18 cellular contexts compared by ENCODE assay signal in the genomic region with DNA sequence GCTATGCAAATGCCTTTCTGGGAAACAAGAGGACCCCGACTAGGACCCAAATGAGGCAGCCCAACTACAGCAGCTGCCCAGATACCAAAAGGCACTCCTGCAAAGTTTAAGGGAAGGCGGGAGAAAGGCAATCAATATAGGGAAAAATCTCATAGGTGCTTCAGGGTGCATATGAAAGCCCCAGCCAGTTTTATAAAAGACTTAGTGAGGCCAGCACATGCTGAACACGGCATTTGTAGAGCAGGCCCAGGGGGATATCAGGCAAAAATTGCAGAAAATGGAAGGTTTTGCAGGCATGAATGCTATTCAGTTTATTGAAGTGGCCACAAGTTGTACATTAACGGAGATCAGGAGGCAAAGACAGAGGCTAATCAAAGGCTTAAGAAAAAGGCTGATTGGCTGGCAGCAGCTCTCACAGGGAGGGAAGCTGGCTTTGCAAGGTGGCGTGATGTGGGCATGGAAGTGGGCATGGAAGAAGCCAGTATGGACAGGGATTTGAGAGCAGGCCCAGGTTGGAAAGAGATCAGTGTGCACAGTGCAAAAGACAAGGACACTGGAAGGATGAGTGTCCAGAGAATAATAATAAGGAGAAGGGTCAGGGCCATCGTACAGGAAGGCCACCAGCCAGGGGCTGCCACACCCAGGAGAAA. TPM values are rescaled to one million over a fixed set of nuclear protein-coding genes. Genes with fewer than 3 reads are reported as not detected.
DNase-seq lines count a peak whose midpoint lies in the region; ATAC-seq and TF ChIP-seq lines count a peak whose summit lies in the region.
"Had no signal": no experiment of that assay in that cellular context is flagged by ENCODE, and none has a peak within 500 bp of the region (broad histone marks: within the 10 kb centered on the region; RNA-seq: fewer than 3 reads in every experiment).

No MANE protein-coding gene starts in this region.

- H3K9me3 ChIP-seq in hepatocyte (ENCODE audit: low read depth) (no peaks in the 10 kb centered on the region), neural progenitor cell (ENCODE audit: low read depth) (no peaks in the 10 kb centered on the region)
- H3K9me3 ChIP-seq: vagina had no signal

- no peaks in the 10 kb centered on the region for H3K9me2 ChIP-seq in hepatocyte (replicated peaks; ENCODE audit: insufficient read depth)

- peak overlapping the region; percentile 67 for H3K4me2 ChIP-seq in hepatocyte
- peak overlapping the region; percentile 67 for H3K4me2 ChIP-seq in neural progenitor cell

- DNase-seq in hepatocyte (ENCODE audit: low spot score) = no peak
- peak; percentile 2 for DNase-seq in neural progenitor cell (ENCODE audit: low spot score)
- no peak for DNase-seq in GM13977 (ENCODE audit: low spot score)
- DNase-seq in GM10248 (ENCODE audit: extremely low spot score) = no peak
- DNase-seq in activated naive CD4-positive, alpha-beta T cell treated with anti-CD3 and anti-CD28 coated beads, Interleukin-2, amount 50 U/mL, for 72 hours (ENCODE audit: low spot score in 2 of 2) = no peak
- DNase-seq in amniotic stem cell (lab: John Stamatoyannopoulos, UW) = no peak
- DNase-seq: activated CD4-positive, alpha-beta T cell treated with anti-CD3 and anti-CD28 coated beads, Interleukin-2, amount 50 U/mL, for 48 hours; activated gamma-delta T cell treated with Interleukin-2 at 50 U/mL for 16 hours; immature natural killer cell; NCI-H1092; NCI-H446 had no signal

- no peak overlapping the region for H3K4me3 Mint-ChIP-seq in neural progenitor cell
- H3K4me3 Mint-ChIP-seq: immature natural killer cell; natural killer cell treated with Interleukin-12 subunit alpha and Interleukin-12 subunit beta and Interleukin-15 and Interleukin-18, amount 100 ng/mL, for 72 hours; T-helper 2 cell treated with Interferon-gamma antibody and Interleukin-4, amounts not matched to agents 5 μg/mL and 100 μg/mL, for 36 hours had no signal

- H3K9me3 Mint-ChIP-seq in neural progenitor cell = peaks cover 2% of the 10 kb centered on the region
- H3K9me3 Mint-ChIP-seq in activated naive CD4-positive, alpha-beta T cell treated with anti-CD3 and anti-CD28 coated beads, Interleukin-2, amount 50 U/mL, for 72 hours = peaks cover 0 to 4% of the 10 kb centered on the region in 2 donors
- H3K9me3 Mint-ChIP-seq: T-helper 2 cell treated with Interferon-gamma antibody and Interleukin-4, amounts not matched to agents 5 μg/mL and 100 μg/mL, for 36 hours had no signal

- no peaks in the 10 kb centered on the region for H3K27me3 Mint-ChIP-seq in neural progenitor cell (ENCODE audit: insufficient read depth, low read depth)
- H3K27me3 Mint-ChIP-seq: natural killer cell treated with Interleukin-12 subunit alpha and Interleukin-12 subunit beta and Interleukin-15 and Interleukin-18, amount 100 ng/mL, for 72 hours had no signal

- peaks cover 16% of the 10 kb centered on the region for H3F3A ChIP-seq in neural progenitor cell (ENCODE audit: low read depth)

- H3K4me1 ChIP-seq in hepatocyte (ENCODE audit: insufficient read depth) (peaks cover 17% of the 10 kb centered on the region), neural progenitor cell (peaks cover 15% of the 10 kb centered on the region)
- H3K4me1 ChIP-seq: vagina had no signal

- 71% methylated on average over 6 of the region's 6 CpGs for WGBS in hepatocyte (ENCODE audit: low lambda C conversion rate, missing lambda C conversion rate)

- H3K36me3 ChIP-seq in hepatocyte (replicated peaks; ENCODE audit: insufficient read depth, low read depth) (no peaks in the 10 kb centered on the region), neural progenitor cell (no peaks in the 10 kb centered on the region)
- H3K36me3 ChIP-seq: vagina had no signal

- no peaks in the 10 kb centered on the region for H3K27me3 ChIP-seq in hepatocyte
- H3K27me3 ChIP-seq in neural progenitor cell = no peaks in the 10 kb centered on the region
- H3K27me3 ChIP-seq: vagina had no signal

- no peaks in the 10 kb centered on the region for H4K20me1 ChIP-seq in hepatocyte (ENCODE audit: insufficient read depth, poor library complexity, severe bottlenecking)
- H4K20me1 ChIP-seq in neural progenitor cell (ENCODE audit: low read depth) = no peaks in the 10 kb centered on the region

- peak overlapping the region; percentile 79 for H3K27ac Mint-ChIP-seq in neural progenitor cell
- no peak overlapping the region for H3K27ac Mint-ChIP-seq in activated naive CD4-positive, alpha-beta T cell treated with anti-CD3 and anti-CD28 coated beads, Interleukin-2, amount 50 U/mL, for 72 hours
- H3K27ac Mint-ChIP-seq: immature natural killer cell; natural killer cell treated with Interleukin-12 subunit alpha and Interleukin-12 subunit beta and Interleukin-15 and Interleukin-18, amount 100 ng/mL, for 72 hours; T-helper 2 cell treated with Interferon-gamma antibody and Interleukin-4, amounts not matched to agents 5 μg/mL and 100 μg/mL, for 36 hours had no signal

- peak overlapping the region; percentile 74; the same call in 1 of the 2 replicates for H3K4me3 ChIP-seq in GM08714 (ENCODE audit: low read length)
- H3K4me3 ChIP-seq in hepatocyte = no peak overlapping the region
- H3K4me3 ChIP-seq in neural progenitor cell = no peak overlapping the region
- H3K4me3 ChIP-seq: vagina had no signal

- peak; percentile 10 for ATAC-seq in HG03135 (IDR thresholded peaks at IDR 0.05; ENCODE audit: unreplicated experiment)
- ATAC-seq in activated naive CD4-positive, alpha-beta T cell treated with anti-CD3 and anti-CD28 coated beads, Interleukin-2, amount 50 U/mL, for 72 hours = no peak
- ATAC-seq: natural killer cell treated with Interleukin-12 subunit alpha and Interleukin-12 subunit beta and Interleukin-15 and Interleukin-18, amount 100 ng/mL, for 72 hours had no signal

- no peak for TF ChIP-seq CTCF in hepatocyte (IDR thresholded peaks at IDR 0.05; ENCODE audit: poor library complexity)
- TF ChIP-seq CTCF in neural progenitor cell (IDR thresholded peaks at IDR 0.05) = no peak
- TF ChIP-seq CTCF in GM13977 (IDR thresholded peaks at IDR 0.05; ENCODE audit: extremely low read depth, insufficient read depth, missing control alignments) = no peak
- TF ChIP-seq CTCF in GM10248 (IDR thresholded peaks at IDR 0.05; ENCODE audit: control extremely low read depth, extremely low read depth, low read depth, missing control alignments) = no peak

- in situ Hi-C loops in GM13977 (cut with MboI; ENCODE audit: low pct_unique_long_range_greater_than_20kb, low sequenced_read_pairs, unreplicated experiment) = no loop called here

- H3K36me3 Mint-ChIP-seq in neural progenitor cell = no peaks in the 10 kb centered on the region
- no peaks in the 10 kb centered on the region for H3K36me3 Mint-ChIP-seq in activated naive CD4-positive, alpha-beta T cell treated with anti-CD3 and anti-CD28 coated beads, Interleukin-2, amount 50 U/mL, for 72 hours
- H3K36me3 Mint-ChIP-seq: immature natural killer cell; natural killer cell treated with Interleukin-12 subunit alpha and Interleukin-12 subunit beta and Interleukin-15 and Interleukin-18, amount 100 ng/mL, for 72 hours had no signal

- POLR2A ChIA-PET in GM10248 (lab: Yijun Ruan, JAX) = interaction anchor here (0.7 kb wide), 1 partner anchor 1520 kb away, joined by 3 read pairs; no protein-coding TSS in a partner anchor

- H3K79me2 ChIP-seq in hepatocyte (no peaks in the 10 kb centered on the region), neural progenitor cell (ENCODE audit: low read depth) (no peaks in the 10 kb centered on the region)

- no peak overlapping the region for H3K9ac ChIP-seq in neural progenitor cell

- peaks cover 29% of the 10 kb centered on the region for H3K4me1 Mint-ChIP-seq in neural progenitor cell
- H3K4me1 Mint-ChIP-seq: immature natural killer cell had no signal

- CTCF ChIA-PET in GM10248 (lab: Yijun Ruan, JAX) = interaction anchor here (1.0 kb wide), 1 partner anchor 12 kb away, joined by 3 read pairs; no protein-coding TSS in a partner anchor

- H3K27ac ChIP-seq in hepatocyte (peak overlapping the region; percentile 70), neural progenitor cell (peak overlapping the region; percentile 42)
- H3K27ac ChIP-seq: vagina had no signal

- H2AFZ ChIP-seq in hepatocyte (peak overlapping the region; percentile 73), neural progenitor cell (replicated peaks) (peak overlapping the region; percentile 59)

RNA-seq across cellular contexts. Expression of a gene that starts 37.7 kb away (rescaled TPM):
- total RNA-seq in hepatocyte = 114 and 125 TPM in 2 replicates
- polyA plus RNA-seq in hepatocyte = 67.7 and 90.0 TPM in 2 replicates
- total RNA-seq in neural progenitor cell (ENCODE audit: low replicate concordance) = not detected in 2 replicates
- not detected for total RNA-seq in activated naive CD4-positive, alpha-beta T cell treated with anti-CD3 and anti-CD28 coated beads, Interleukin-2, amount 50 U/mL, for 72 hours
- total RNA-seq: HT1080; natural killer cell treated with Interleukin-12 subunit alpha and Interleukin-12 subunit beta and Interleukin-15 and Interleukin-18, amount 100 ng/mL, for 72 hours; RPMI7951; vagina had no signal
- polyA plus RNA-seq: immature natural killer cell had no signal

Comparison
In these comparisons a context has a peak if more than half of its experiments do, and no peak if none do; other contexts are left out.
1. RNA of a gene that starts 37.7 kb away (total RNA-seq): 114 to 125 TPM in hepatocyte; not detected in neural progenitor cell and not detected in activated naive CD4-positive, alpha-beta T cell treated with anti-CD3 and anti-CD28 coated beads, Interleukin-2, amount 50 U/mL, for 72 hours; every median in the first group is over 100 times any median in the second.